12 cellular contexts compared by ENCODE assay signal in the genomic region with DNA sequence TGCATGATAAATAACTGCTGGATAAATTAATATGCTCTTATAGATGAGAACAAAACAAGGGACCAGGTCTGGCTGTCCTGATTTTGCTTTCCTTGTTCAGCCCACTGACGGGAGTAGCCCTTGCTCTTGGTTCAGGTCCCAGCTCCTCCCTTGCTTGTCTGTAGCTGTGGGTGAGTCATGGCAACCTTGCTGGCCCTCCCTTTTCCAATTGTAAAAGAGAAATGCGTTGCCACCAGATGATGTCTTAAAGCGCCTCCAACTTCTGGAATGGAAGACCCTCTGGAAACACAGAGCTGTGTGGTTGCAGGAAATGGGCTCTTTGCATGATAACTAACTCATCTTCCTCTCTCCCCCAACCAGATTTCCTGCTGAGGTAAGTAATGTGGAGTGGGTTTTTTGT.
DNase-seq lines count a peak whose midpoint lies in the region; ATAC-seq and TF ChIP-seq lines count a peak whose summit lies in the region.
"Had no signal": no experiment of that assay in that cellular context is flagged by ENCODE, and none has a peak within 500 bp of the region (broad histone marks: within the 10 kb centered on the region; RNA-seq: fewer than 3 reads in every experiment).

No MANE protein-coding gene starts in this region.

- no peak overlapping the region for H3K27ac Mint-ChIP-seq in MCF 10A (ENCODE audit: low read depth, unreplicated experiment)
- H3K27ac Mint-ChIP-seq in type B pancreatic cell: peak overlapping the region; percentile 32
- H3K27ac Mint-ChIP-seq in T-cell: no peak overlapping the region
- H3K27ac Mint-ChIP-seq: activated naive CD8-positive, alpha-beta T cell treated with anti-CD3 and anti-CD28 coated beads for 36 hours; IgD-negative memory B cell had no signal

- H3K4me3 Mint-ChIP-seq in MCF 10A (ENCODE audit: unreplicated experiment) (no peak overlapping the region), type B pancreatic cell (no peak overlapping the region), T-cell (no peak overlapping the region)
- H3K4me3 Mint-ChIP-seq: activated naive CD8-positive, alpha-beta T cell treated with anti-CD3 and anti-CD28 coated beads for 36 hours; IgD-negative memory B cell; nephron had no signal

- H3K9me3 Mint-ChIP-seq in MCF 10A (ENCODE audit: unreplicated experiment) (peaks cover 10% of the 10 kb centered on the region), type B pancreatic cell (no peaks in the 10 kb centered on the region), T-cell (peaks cover 3 to 9% (median 4%) of the 10 kb centered on the region in 3 donors)

- no peak overlapping the region for H3K27ac ChIP-seq in breast epithelium
- H3K27ac ChIP-seq in RWPE2 (ENCODE audit: poor library complexity, severe bottlenecking): no peak overlapping the region
- H3K27ac ChIP-seq: upper lobe of right lung had no signal

- TF ChIP-seq POLR2A in breast epithelium (IDR thresholded peaks at IDR 0.05): no peak

- peaks cover 13% of the 10 kb centered on the region for H3K4me1 Mint-ChIP-seq in MCF 10A (ENCODE audit: insufficient read depth, unreplicated experiment)
- no peaks in the 10 kb centered on the region for H3K4me1 Mint-ChIP-seq in type B pancreatic cell (ENCODE audit: unreplicated experiment)
- no peaks in the 10 kb centered on the region for H3K4me1 Mint-ChIP-seq in T-cell
- H3K4me1 Mint-ChIP-seq: activated naive CD8-positive, alpha-beta T cell treated with anti-CD3 and anti-CD28 coated beads for 36 hours; IgD-negative memory B cell had no signal

- no peaks in the 10 kb centered on the region for H3K27me3 ChIP-seq in breast epithelium
- no peaks in the 10 kb centered on the region for H3K27me3 ChIP-seq in RWPE2 (ENCODE audit: insufficient read depth, poor library complexity, severe bottlenecking)
- H3K27me3 ChIP-seq: upper lobe of right lung had no signal

- DNase-seq in MCF 10A (ENCODE audit: unreplicated experiment): peak; percentile 73
- no peak for DNase-seq in breast epithelium (ENCODE audit: low spot score in 2 of 2)
- DNase-seq in RWPE2 (ENCODE audit: low spot score): no peak
- DNase-seq in fibroblast of the aortic adventitia (ENCODE audit: low read depth): peak; percentile 66
- DNase-seq in type B pancreatic cell (ENCODE audit: extremely low spot score, unreplicated experiment): no peak
- DNase-seq in cerebellar nuclear complex (lab: John Stamatoyannopoulos, UW): no peak
- no peak for DNase-seq in T-cell
- DNase-seq in GM19240 (ENCODE audit: insufficient read length, low spot score): no peak
- DNase-seq: activated naive CD8-positive, alpha-beta T cell treated with anti-CD3 and anti-CD28 coated beads for 36 hours; upper lobe of right lung had no signal

- no peaks in the 10 kb centered on the region for H3K4me1 ChIP-seq in breast epithelium
- no peaks in the 10 kb centered on the region for H3K4me1 ChIP-seq in RWPE2 (ENCODE audit: insufficient read depth, poor library complexity, severe bottlenecking)
- H3K4me1 ChIP-seq: upper lobe of right lung had no signal

- H3K27me3 Mint-ChIP-seq in MCF 10A (ENCODE audit: insufficient read depth, unreplicated experiment): no peaks in the 10 kb centered on the region
- H3K27me3 Mint-ChIP-seq in type B pancreatic cell: no peaks in the 10 kb centered on the region
- peaks cover 6 to 9% of the 10 kb centered on the region in 2 donors for H3K27me3 Mint-ChIP-seq in T-cell
- H3K27me3 Mint-ChIP-seq: IgD-negative memory B cell had no signal

- POLR2A ChIA-PET in MCF 10A (lab: Yijun Ruan, JAX): interaction anchor here (0.7 kb wide), 1 partner anchor 1032 kb away, joined by 3 read pairs; no protein-coding TSS in a partner anchor
- POLR2A ChIA-PET in T-cell (lab: Charles Lee): no interaction called here

- BruUV-seq in MCF 10A (replicated peaks; lab: Mats Ljungman, UMichigan): no TSS peak

- intact Hi-C loops in MCF 10A (cut with micrococcal nuclease) (no loop called here), breast epithelium (cut with DNase I; ENCODE audit: low total_unique reads) (no loop called here)

- H3K36me3 Mint-ChIP-seq in MCF 10A (ENCODE audit: insufficient read depth, unreplicated experiment): no peaks in the 10 kb centered on the region
- H3K36me3 Mint-ChIP-seq in type B pancreatic cell: peaks cover 11% of the 10 kb centered on the region
- H3K36me3 Mint-ChIP-seq in T-cell: peaks cover 6% of the 10 kb centered on the region

- ATAC-seq in RWPE2 (ENCODE audit: low read depth) (peak; percentile 74; the same call in 2 of the 3 replicates), T-cell (replicated peaks in 1 of 4) (no peak)
- ATAC-seq: upper lobe of right lung had no signal

- CTCF ChIA-PET in MCF 10A (lab: Yijun Ruan, JAX) (interaction anchor here (0.6 kb wide), 1 partner anchor 27 kb away, joined by 3 read pairs; no protein-coding TSS in a partner anchor), T-cell (lab: Charles Lee) (no interaction called here)

- H3K36me3 ChIP-seq in breast epithelium (no peaks in the 10 kb centered on the region), RWPE2 (ENCODE audit: low read depth) (no peaks in the 10 kb centered on the region)
- H3K36me3 ChIP-seq: upper lobe of right lung had no signal

- no peak for TF ChIP-seq CTCF in MCF 10A (IDR thresholded peaks at IDR 0.05; ENCODE audit: unreplicated experiment)
- TF ChIP-seq CTCF in breast epithelium (IDR thresholded peaks at IDR 0.05): no peak
- TF ChIP-seq CTCF in RWPE2 (IDR thresholded peaks at IDR 0.05; ENCODE audit: poor library complexity, severe bottlenecking): no peak
- TF ChIP-seq CTCF in fibroblast of the aortic adventitia (IDR thresholded peaks at IDR 0.05; ENCODE audit: insufficient read depth, low read length): no peak
- no peak for TF ChIP-seq CTCF in type B pancreatic cell (conservative IDR thresholded peaks at IDR 0.05)

- no peak overlapping the region for H3K4me3 ChIP-seq in breast epithelium
- no peak overlapping the region for H3K4me3 ChIP-seq in RWPE2 (ENCODE audit: severe bottlenecking)
- H3K4me3 ChIP-seq in fibroblast of the aortic adventitia (ENCODE audit: low read depth, low read length): no peak overlapping the region
- H3K4me3 ChIP-seq: upper lobe of right lung had no signal

- H3K9me3 ChIP-seq in breast epithelium (peaks cover 7 to 13% of the 10 kb centered on the region in 2 donors), RWPE2 (ENCODE audit: severe bottlenecking) (no peaks in the 10 kb centered on the region)
- H3K9me3 ChIP-seq: upper lobe of right lung had no signal

Comparison
In these comparisons a context has a peak if more than half of its experiments do, and no peak if none do; other contexts are left out.
1. DNase-seq: peak in MCF 10A (single experiment) and fibroblast of the aortic adventitia (single experiment); none in breast epithelium (0 of 2), RWPE2 (single experiment), type B pancreatic cell (single experiment), cerebellar nuclear complex (0 of 2), T-cell (0 of 34) and GM19240 (single experiment).